In genomic region chr22:17171313-17172171, GRCh38 we compare ENCODE assay signal across 8 cellular contexts. TPM values are rescaled to one million over a fixed set of nuclear protein-coding genes. Genes with fewer than 3 reads are reported as not detected.
DNase-seq lines count a peak whose midpoint lies in the region; ATAC-seq and TF ChIP-seq lines count a peak whose summit lies in the region.

No MANE protein-coding gene starts in this region.

- whole genome bisulfite sequencing in right lobe of liver (ENCODE audit: insufficient coverage, low coverage, low lambda C conversion rate, missing lambda C conversion rate): 7% methylated on average over 12 of the region's 85 CpGs

- intact Hi-C loops in dendritic cell treated with granulocyte-macrophage colony-stimulating factor and Interleukin-4, amounts not matched to agents 40 ng/mL and 50 ng/mL, for 4 days (cut with micrococcal nuclease): loop anchor here (1.0 to 5.0 kb wide), 5 partner anchors 13 to 330 kb away; partner anchors contain the start of gene IL17RA
- intact Hi-C loops in right lobe of liver (cut with DNase I): no loop called here

- ATAC-seq in GM19043 (IDR thresholded peaks at IDR 0.05; ENCODE audit: low read depth, unreplicated experiment) (peak; percentile 90), HG03342 (IDR thresholded peaks at IDR 0.05; ENCODE audit: unreplicated experiment) (peak; percentile 87), right lobe of liver (peak; percentile 82 to 94 (median 92))

- H3K4me1 ChIP-seq in BLaER1 (peaks cover 32% of the 10 kb centered on the region), right lobe of liver (peaks cover 0 to 19% (median 4%) of the 10 kb centered on the region in 4 donors)

- no peaks in the 10 kb centered on the region for H4K20me1 ChIP-seq in BLaER1

- H3K36me3 ChIP-seq in BLaER1 (no peaks in the 10 kb centered on the region), right lobe of liver (no peaks in the 10 kb centered on the region)

- TF ChIP-seq POLR2A in right lobe of liver (IDR thresholded peaks at IDR 0.05): peak; percentile 80

- H3K9ac ChIP-seq in BLaER1: peak overlapping the region; percentile 78

- H3K27me3 Mint-ChIP-seq in dendritic cell treated with granulocyte-macrophage colony-stimulating factor and Interleukin-4, amounts not matched to agents 40 ng/mL and 50 ng/mL, for 4 days: no peaks in the 10 kb centered on the region

- peak; percentile 58 to 94 (median 69) for TF ChIP-seq CTCF in right lobe of liver (IDR thresholded peaks at IDR 0.05)

- H3K27ac ChIP-seq in BLaER1 (peak overlapping the region; percentile 88), right lobe of liver (peak overlapping the region; percentile 81 to 90 (median 83))

- peak overlapping the region; percentile 73 for H3K4me3 ChIP-seq in BLaER1
- peak overlapping the region; percentile 66 to 72 (median 69) for H3K4me3 ChIP-seq in right lobe of liver

- H3K27me3 ChIP-seq in BLaER1: no peaks in the 10 kb centered on the region
- H3K27me3 ChIP-seq in right lobe of liver: no peaks in the 10 kb centered on the region

- H3K9me3 Mint-ChIP-seq in dendritic cell treated with granulocyte-macrophage colony-stimulating factor and Interleukin-4, amounts not matched to agents 40 ng/mL and 50 ng/mL, for 4 days: no peaks in the 10 kb centered on the region

- peak overlapping the region; percentile 75 for H3K4me2 ChIP-seq in BLaER1

- H3K4me1 Mint-ChIP-seq in dendritic cell treated with granulocyte-macrophage colony-stimulating factor and Interleukin-4, amounts not matched to agents 40 ng/mL and 50 ng/mL, for 4 days (ENCODE audit: low read depth): peaks cover 11% of the 10 kb centered on the region

- peak overlapping the region; percentile 88 for H3K4me3 Mint-ChIP-seq in dendritic cell treated with granulocyte-macrophage colony-stimulating factor and Interleukin-4, amounts not matched to agents 40 ng/mL and 50 ng/mL, for 4 days

- DNase-seq in NCI-H345 treated with DMSO at 0.1 percent for 48 hours (lab: John Stamatoyannopoulos, UW; ENCODE audit: unreplicated experiment) (peak; percentile 57), right lobe of liver (peak; percentile 93 to 96 (median 94))
- DNase-seq in activated CD4-positive, alpha-beta T cell treated with anti-CD3 and anti-CD28 coated beads for 48 hours: peak; percentile 92
- DNase-seq in stimulated activated CD4-positive, alpha-beta T cell treated with anti-CD3 and anti-CD28 coated beads, Interleukin-4, amount 100 ng/mL, for 1 hour: peak; percentile 83

- no peaks in the 10 kb centered on the region for H3K36me3 Mint-ChIP-seq in dendritic cell treated with granulocyte-macrophage colony-stimulating factor and Interleukin-4, amounts not matched to agents 40 ng/mL and 50 ng/mL, for 4 days (ENCODE audit: low read depth)

- H3K27ac Mint-ChIP-seq in dendritic cell treated with granulocyte-macrophage colony-stimulating factor and Interleukin-4, amounts not matched to agents 40 ng/mL and 50 ng/mL, for 4 days: peak overlapping the region; percentile 94

- no peaks in the 10 kb centered on the region for H3K9me3 ChIP-seq in BLaER1
- H3K9me3 ChIP-seq in right lobe of liver: no peaks in the 10 kb centered on the region

RNA-seq across cellular contexts. Expression of gene HDHD5, which starts 12.5 kb away (rescaled TPM):
- total RNA-seq in right lobe of liver: 10 to 100 TPM; 19.4 to 44.5 (median 30.2) TPM

RNA-seq across cellular contexts. Expression of gene ADA2, which starts 47.7 kb away (rescaled TPM):
- total RNA-seq in right lobe of liver: 10 to 100 TPM in 2 of 6 experiments, 1 to 10 TPM in 4; 5.3 to 25.8 (median 8.8) TPM

RNA-seq across cellular contexts. Expression of gene TMEM121B, which starts 50.4 kb away (rescaled TPM):
- under 1 TPM; 0.05 to 0.33 (median 0.19) TPM for total RNA-seq in right lobe of liver

Comparison
In these comparisons a context has a peak if more than half of its experiments do, and no peak if none do; other contexts are left out.
1. Peak in every context shown above with its lines: DNase-seq, ATAC-seq, H3K4me3 ChIP-seq and H3K27ac ChIP-seq.